Comparison of ENCODE assay signal across 37 cellular contexts in the genomic region with DNA sequence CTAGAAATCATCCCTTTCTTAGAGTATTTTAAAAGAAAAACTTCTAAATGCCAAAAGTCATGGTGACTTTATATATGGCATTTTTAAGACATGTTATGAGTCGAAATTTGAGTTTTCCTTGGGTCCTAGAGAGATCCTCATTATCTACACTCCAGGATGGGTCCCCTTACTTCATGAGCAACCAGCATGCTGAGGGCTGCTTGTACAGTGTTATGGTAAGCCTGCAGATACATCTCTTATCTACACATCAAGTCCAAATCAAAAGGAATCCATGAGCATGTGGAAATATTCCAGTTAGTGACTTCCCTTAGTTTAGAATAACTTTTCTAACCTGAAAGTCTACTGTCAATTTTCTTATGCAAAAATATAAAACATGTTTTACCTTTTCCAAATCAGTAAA.
"Had no signal": no experiment of that assay in that cellular context is flagged by ENCODE, and none has a peak within 500 bp of the region (broad histone marks: within the 10 kb centered on the region; RNA-seq: fewer than 3 reads in every experiment).

No MANE protein-coding gene starts in this region.

- H3K27me3 ChIP-seq: ascending aorta, cardiac muscle cell had no signal

- H3K9me3 Mint-ChIP-seq: activated B cell treated with CpG ODN at 0.5 μM for 24 hours; activated CD4-positive, alpha-beta memory T cell treated with anti-CD3 and anti-CD28 coated beads, Interleukin-2, amount 10 ng/mL, durations not matched to agents 7 days and 5 days; activated CD4-positive, alpha-beta T cell treated with anti-CD3 and anti-CD28 coated beads, Interleukin-2, amount 10 ng/mL, durations not matched to agents 24 days and 14 days; activated naive CD4-positive, alpha-beta T cell treated with anti-CD3 and anti-CD28 coated beads, Interleukin-2, amount 10 ng/mL, durations not matched to agents 7 days and 5 days; activated naive CD4-positive, alpha-beta T cell treated with anti-CD3 and anti-CD28 coated beads, Interleukin-2, amount 50 U/mL, for 24 hours; activated naive CD8-positive, alpha-beta T cell treated with anti-CD3 and anti-CD28 coated beads, Interleukin-2, amount 10 ng/mL, durations not matched to agents 7 days and 5 days; activated naive CD8-positive, alpha-beta T cell treated with anti-CD3 and anti-CD28 coated beads, Interleukin-2, amount 50 U/mL, for 24 hours; activated T-cell treated with anti-CD3 and anti-CD28 coated beads, Interleukin-2, amount 50 U/mL, for 24 hours; activated T-helper 2 cell treated with anti-CD3 and anti-CD28 coated beads, Interferon-gamma antibody, Interleukin-2, Interleukin-4, amounts not matched to agents 10 μg/mL and 5 μg/mL and 100 μg/mL, durations not matched to agents 14 hours and 24 hours and 36 hours; brain; central memory CD8-positive, alpha-beta T cell; T-helper 1 cell treated with Interleukin-12 subunit alpha and Interleukin-12 subunit beta and Interleukin-4 antibody, amounts not matched to agents 30 μg/mL and 1 μg/mL, for 36 hours; T-helper 2 cell treated with Interferon-gamma antibody and Interleukin-4, amounts not matched to agents 5 μg/mL and 100 μg/mL, for 36 hours had no signal

- FAIRE-seq: bronchial epithelial cell, TTC549 had no signal

- H3K4me3 ChIP-seq: ascending aorta, cardiac muscle cell had no signal

- DNase-seq: activated B cell treated with CpG ODN at 0.5 μM for 24 hours; activated CD4-positive, alpha-beta memory T cell treated with anti-CD3 and anti-CD28 coated beads, Interleukin-2, amount 10 ng/mL, durations not matched to agents 7 days and 5 days; activated CD4-positive, alpha-beta T cell treated with anti-CD3 and anti-CD28 coated beads for 4 hours; activated CD4-positive, alpha-beta T cell treated with anti-CD3 and anti-CD28 coated beads, Interleukin-2, amount 10 ng/mL, durations not matched to agents 24 days and 14 days; activated CD4-positive, alpha-beta T cell treated with anti-CD3 and anti-CD28 coated beads, Interleukin-2, amount 50 U/mL, for 48 hours; activated CD4-positive, CD25-positive, alpha-beta regulatory T cell treated with anti-CD3 and anti-CD28 coated beads, Interleukin-2, amount 50 U/mL, for 72 hours; activated CD8-positive, alpha-beta memory T cell treated with anti-CD3 and anti-CD28 coated beads for 24 hours; activated CD8-positive, alpha-beta memory T cell treated with anti-CD3 and anti-CD28 coated beads, Interleukin-2, amount 10 ng/mL, durations not matched to agents 7 days and 5 days; activated CD8-positive, alpha-beta memory T cell treated with anti-CD3 and anti-CD28 coated beads, Interleukin-2, amount 50 U/mL, for 48 hours; activated CD8-positive, alpha-beta T cell treated with anti-CD3 and anti-CD28 coated beads, Interleukin-2, amount 10 ng/mL, durations not matched to agents 7 days and 5 days; activated effector memory CD4-positive, alpha-beta T cell treated with Interleukin-2 at 50 U/mL for 16 hours; activated gamma-delta T cell; activated naive CD4-positive, alpha-beta T cell treated with anti-CD3 and anti-CD28 coated beads, Interleukin-2, amount 10 ng/mL, durations not matched to agents 7 days and 5 days; activated naive CD4-positive, alpha-beta T cell treated with Interleukin-2 at 50 U/mL for 16 hours; activated naive CD8-positive, alpha-beta T cell treated with anti-CD3 and anti-CD28 coated beads, Interleukin-2, amount 10 ng/mL, durations not matched to agents 7 days and 5 days; activated naive CD8-positive, alpha-beta T cell treated with anti-CD3 and anti-CD28 coated beads, Interleukin-2, amount 50 U/mL, for 24 hours; activated T-cell treated with anti-CD3 and anti-CD28 coated beads, Interleukin-2, amount 50 U/mL, for 24 hours; activated T-cell treated with anti-CD3 and anti-CD28 coated beads, Interleukin-2, amount 50 U/mL, for 48 hours; amygdala; anterior cingulate cortex; caudate nucleus; cerebellar nuclear complex; T-helper 1 cell; T-helper 2 cell; T-helper 9 cell had no signal

- H3K4me1 ChIP-seq: ascending aorta had no signal

- H3K4me1 Mint-ChIP-seq: activated B cell treated with CpG ODN at 0.5 μM for 24 hours; activated CD4-positive, alpha-beta memory T cell treated with anti-CD3 and anti-CD28 coated beads, Interleukin-2, amount 10 ng/mL, durations not matched to agents 7 days and 5 days; activated CD4-positive, alpha-beta T cell treated with anti-CD3 and anti-CD28 coated beads, Interleukin-2, amount 10 ng/mL, durations not matched to agents 24 days and 14 days; activated CD8-positive, alpha-beta memory T cell treated with anti-CD3 and anti-CD28 coated beads, Interleukin-2, amount 10 ng/mL, durations not matched to agents 7 days and 5 days; activated naive CD4-positive, alpha-beta T cell treated with anti-CD3 and anti-CD28 coated beads, Interleukin-2, amount 10 ng/mL, durations not matched to agents 7 days and 5 days; activated naive CD4-positive, alpha-beta T cell treated with anti-CD3 and anti-CD28 coated beads, Interleukin-2, amount 50 U/mL, for 24 hours; activated naive CD8-positive, alpha-beta T cell treated with anti-CD3 and anti-CD28 coated beads, Interleukin-2, amount 10 ng/mL, durations not matched to agents 7 days and 5 days; activated naive CD8-positive, alpha-beta T cell treated with anti-CD3 and anti-CD28 coated beads, Interleukin-2, amount 50 U/mL, for 24 hours; brain; central memory CD8-positive, alpha-beta T cell had no signal

- H3K27me3 Mint-ChIP-seq: activated B cell treated with CpG ODN at 0.5 μM for 24 hours; activated CD4-positive, alpha-beta memory T cell treated with anti-CD3 and anti-CD28 coated beads, Interleukin-2, amount 10 ng/mL, durations not matched to agents 7 days and 5 days; activated CD4-positive, alpha-beta T cell treated with anti-CD3 and anti-CD28 coated beads, Interleukin-2, amount 10 ng/mL, durations not matched to agents 24 days and 14 days; activated CD8-positive, alpha-beta memory T cell treated with anti-CD3 and anti-CD28 coated beads, Interleukin-2, amount 10 ng/mL, durations not matched to agents 7 days and 5 days; activated naive CD4-positive, alpha-beta T cell treated with anti-CD3 and anti-CD28 coated beads, Interleukin-2, amount 10 ng/mL, durations not matched to agents 7 days and 5 days; activated naive CD4-positive, alpha-beta T cell treated with anti-CD3 and anti-CD28 coated beads, Interleukin-2, amount 50 U/mL, for 24 hours; activated naive CD8-positive, alpha-beta T cell; activated naive CD8-positive, alpha-beta T cell treated with anti-CD3 and anti-CD28 coated beads, Interleukin-2, amount 10 ng/mL, durations not matched to agents 7 days and 5 days; activated naive CD8-positive, alpha-beta T cell treated with anti-CD3 and anti-CD28 coated beads, Interleukin-2, amount 50 U/mL, for 24 hours; activated T-cell treated with anti-CD3 and anti-CD28 coated beads, Interleukin-2, amount 50 U/mL, for 24 hours; brain; central memory CD8-positive, alpha-beta T cell had no signal

- H3K27ac Mint-ChIP-seq: activated B cell treated with CpG ODN at 0.5 μM for 24 hours; activated CD4-positive, alpha-beta memory T cell treated with anti-CD3 and anti-CD28 coated beads, Interleukin-2, amount 10 ng/mL, durations not matched to agents 7 days and 5 days; activated CD4-positive, alpha-beta T cell treated with anti-CD3 and anti-CD28 coated beads, Interleukin-2, amount 10 ng/mL, durations not matched to agents 24 days and 14 days; activated CD8-positive, alpha-beta memory T cell treated with anti-CD3 and anti-CD28 coated beads, Interleukin-2, amount 10 ng/mL, durations not matched to agents 7 days and 5 days; activated CD8-positive, alpha-beta T cell treated with anti-CD3 and anti-CD28 coated beads, Interleukin-2, amount 10 ng/mL, durations not matched to agents 7 days and 5 days; activated naive CD4-positive, alpha-beta T cell treated with anti-CD3 and anti-CD28 coated beads, Interleukin-2, amount 10 ng/mL, durations not matched to agents 7 days and 5 days; activated naive CD4-positive, alpha-beta T cell treated with anti-CD3 and anti-CD28 coated beads, Interleukin-2, amount 50 U/mL, for 24 hours; activated naive CD8-positive, alpha-beta T cell; activated naive CD8-positive, alpha-beta T cell treated with anti-CD3 and anti-CD28 coated beads, Interleukin-2, amount 10 ng/mL, durations not matched to agents 7 days and 5 days; activated naive CD8-positive, alpha-beta T cell treated with anti-CD3 and anti-CD28 coated beads, Interleukin-2, amount 50 U/mL, for 24 hours; activated T-cell treated with anti-CD3 and anti-CD28 coated beads, Interleukin-2, amount 50 U/mL, for 24 hours; activated T-helper 2 cell treated with anti-CD3 and anti-CD28 coated beads, Interferon-gamma antibody, Interleukin-2, Interleukin-4, amounts not matched to agents 10 μg/mL and 5 μg/mL and 100 μg/mL, durations not matched to agents 14 hours and 24 hours and 36 hours; brain; T-helper 1 cell treated with Interleukin-12 subunit alpha and Interleukin-12 subunit beta and Interleukin-4 antibody, amounts not matched to agents 30 μg/mL and 1 μg/mL, for 36 hours; T-helper 2 cell treated with Interferon-gamma antibody and Interleukin-4, amounts not matched to agents 5 μg/mL and 100 μg/mL, for 36 hours had no signal

- H3K9me3 ChIP-seq: ascending aorta had no signal

- ATAC-seq: activated CD8-positive, alpha-beta memory T cell treated with anti-CD3 and anti-CD28 coated beads, Interleukin-2, amount 10 ng/mL, durations not matched to agents 7 days and 5 days; activated CD8-positive, alpha-beta T cell treated with anti-CD3 and anti-CD28 coated beads, Interleukin-2, amount 10 ng/mL, durations not matched to agents 7 days and 5 days; activated naive CD8-positive, alpha-beta T cell treated with anti-CD3 and anti-CD28 coated beads, Interleukin-2, amount 50 U/mL, for 24 hours had no signal

- H3K4me3 Mint-ChIP-seq: activated B cell treated with CpG ODN at 0.5 μM for 24 hours; activated CD4-positive, alpha-beta memory T cell treated with anti-CD3 and anti-CD28 coated beads, Interleukin-2, amount 10 ng/mL, durations not matched to agents 7 days and 5 days; activated CD4-positive, alpha-beta T cell treated with anti-CD3 and anti-CD28 coated beads, Interleukin-2, amount 10 ng/mL, durations not matched to agents 24 days and 14 days; activated CD8-positive, alpha-beta memory T cell treated with anti-CD3 and anti-CD28 coated beads, Interleukin-2, amount 10 ng/mL, durations not matched to agents 7 days and 5 days; activated CD8-positive, alpha-beta T cell treated with anti-CD3 and anti-CD28 coated beads, Interleukin-2, amount 10 ng/mL, durations not matched to agents 7 days and 5 days; activated naive CD4-positive, alpha-beta T cell treated with anti-CD3 and anti-CD28 coated beads, Interleukin-2, amount 10 ng/mL, durations not matched to agents 7 days and 5 days; activated naive CD4-positive, alpha-beta T cell treated with anti-CD3 and anti-CD28 coated beads, Interleukin-2, amount 50 U/mL, for 24 hours; activated naive CD8-positive, alpha-beta T cell; activated naive CD8-positive, alpha-beta T cell treated with anti-CD3 and anti-CD28 coated beads, Interleukin-2, amount 10 ng/mL, durations not matched to agents 7 days and 5 days; activated naive CD8-positive, alpha-beta T cell treated with anti-CD3 and anti-CD28 coated beads, Interleukin-2, amount 50 U/mL, for 24 hours; activated T-cell treated with anti-CD3 and anti-CD28 coated beads, Interleukin-2, amount 50 U/mL, for 24 hours; brain; central memory CD8-positive, alpha-beta T cell; T-helper 1 cell treated with Interleukin-12 subunit alpha and Interleukin-12 subunit beta and Interleukin-4 antibody, amounts not matched to agents 30 μg/mL and 1 μg/mL, for 36 hours; T-helper 2 cell treated with Interferon-gamma antibody and Interleukin-4, amounts not matched to agents 5 μg/mL and 100 μg/mL, for 36 hours had no signal

- H3K27ac ChIP-seq: ascending aorta, cardiac muscle cell, VCaP had no signal
